ENCODE assay signal across 10 cellular contexts in the genomic region with DNA sequence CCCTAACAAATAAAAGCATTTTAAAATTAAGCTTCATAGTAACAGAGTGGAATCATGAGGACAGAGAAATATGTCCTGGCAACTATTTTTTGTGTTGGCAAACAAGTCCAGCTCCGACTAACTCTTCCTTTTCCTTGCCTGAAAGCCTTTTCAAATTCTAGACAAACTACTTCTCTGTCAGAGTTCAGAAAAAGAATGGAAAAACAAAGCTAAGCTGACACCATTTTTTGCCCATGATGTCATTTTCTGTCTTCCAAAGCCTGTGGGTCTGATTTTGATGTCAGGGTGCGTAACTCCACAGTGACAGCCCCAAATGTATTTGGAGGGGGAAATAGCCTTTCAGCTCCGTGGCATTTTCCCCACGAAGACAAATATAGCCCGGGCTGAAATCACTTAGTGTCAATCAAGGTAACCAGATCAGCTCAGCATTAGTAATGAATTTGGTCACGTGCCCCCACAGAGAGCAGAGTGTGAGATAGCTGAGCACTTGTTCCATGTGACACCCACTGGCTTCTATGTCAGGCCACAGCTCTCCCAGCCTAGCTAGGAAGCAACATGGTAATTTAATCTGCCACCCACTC.
DNase-seq lines count a peak whose midpoint lies in the region; ATAC-seq, FAIRE-seq and TF ChIP-seq lines count a peak whose summit lies in the region.
"Had no signal": no experiment of that assay in that cellular context is flagged by ENCODE, and none has a peak within 500 bp of the region (broad histone marks: within the 10 kb centered on the region; RNA-seq: fewer than 3 reads in every experiment).

No MANE protein-coding gene starts in this region.

- no peak for FAIRE-seq in pancreas (lab: Jason Lieb, UNC)

- CTCF ChIA-PET in HEK293 (lab: Yijun Ruan, JAX), result interaction anchor here (0.9 to 1.0 kb wide), 2 partner anchors 17 to 252 kb away, joined by 3 to 5 read pairs; no protein-coding TSS in a partner anchor

- H3K36me3 ChIP-seq in HEK293 (ENCODE audit: control insufficient read depth in 2 of 2, insufficient read depth in 1 of 2, low read length in 2 of 2), result no peaks in the 10 kb centered on the region
- no peaks in the 10 kb centered on the region for H3K36me3 ChIP-seq in pancreas

- H3K27ac ChIP-seq in HEK293 (ENCODE audit: extremely low read depth, low read depth, low read length) (no peak overlapping the region), pancreas (peak overlapping the region in 2 of 4 donors; percentile 50 to 54)

- POLR2A ChIA-PET in HEK293 (lab: Yijun Ruan, JAX), result interaction anchor here (0.6 to 1.5 kb wide), 3 partner anchors 17 to 414 kb away, joined by 3 to 6 read pairs (median 3); no protein-coding TSS in a partner anchor

- H3K4me3 ChIP-seq in HEK293 (ENCODE audit: low read depth, low read length), result no peak overlapping the region
- H3K4me3 ChIP-seq in fibroblast of mammary gland (ENCODE audit: control insufficient read depth, low read depth, low read length), result no peak overlapping the region
- H3K4me3 ChIP-seq in pancreas, result no peak overlapping the region

- no peaks in the 10 kb centered on the region for H3K9me3 ChIP-seq in HEK293 (ENCODE audit: control insufficient read depth, insufficient read depth, low read depth, low read length)
- no peaks in the 10 kb centered on the region for H3K9me3 ChIP-seq in pancreas

- no peak for TF ChIP-seq CTCF in HEK293 (tag by site-specific recombination; IDR thresholded peaks at IDR 0.05)
- no peak for TF ChIP-seq CTCF in fibroblast of mammary gland (conservative IDR thresholded peaks at IDR 0.05; ENCODE audit: control insufficient read depth, insufficient read depth, low read depth, low read length)
- TF ChIP-seq CTCF in pancreas (IDR thresholded peaks at IDR 0.05), result no peak

- H3K4me1 ChIP-seq in HEK293 (ENCODE audit: control insufficient read depth, insufficient read depth, low read length) (peaks cover 18% of the 10 kb centered on the region), pancreas (peaks cover 0 to 9% (median 5%) of the 10 kb centered on the region in 3 donors)

- DNase-seq in NCI-H82 (lab: John Stamatoyannopoulos, UW) (peak; percentile 96), fibroblast of mammary gland (ENCODE audit: low read depth) (peak; percentile 49), pancreas (peak in 4 of 6 donors; percentile 36 to 49 (median 39)), SW480 (ENCODE audit: low spot score) (no peak)
- DNase-seq in NK-92 treated with Interleukin-12 subunit alpha and Interleukin-12 subunit beta, amount 100 ng/mL, for 24 hours (lab: John Stamatoyannopoulos, UW), result no peak
- DNase-seq: activated CD8-positive, alpha-beta T cell treated with anti-CD3 and anti-CD28 coated beads for 36 hours; NCI-H526 treated with DMSO at 0.1 percent for 48 hours had no signal

- no peaks in the 10 kb centered on the region for H3K27me3 ChIP-seq in pancreas

- WGBS in pancreas, 2 donors, result 11 to 12% methylated on average over 6 of the region's 6 CpGs

- intact Hi-C loops in pancreas (cut with DNase I), result no loop called here

- peak; percentile 94 to 95 (median 94) for ATAC-seq in pancreas
- no peak for ATAC-seq in HG03521 (IDR thresholded peaks at IDR 0.05; ENCODE audit: unreplicated experiment)
- no peak for ATAC-seq in HG02970 (IDR thresholded peaks at IDR 0.05; ENCODE audit: low FRiP score, unreplicated experiment)
- ATAC-seq: activated CD8-positive, alpha-beta T cell treated with anti-CD3 and anti-CD28 coated beads for 36 hours had no signal

TF ChIP-seq in HEK293, 187 proteins besides CTCF, POLR2A, EP300 and RAD21 (continues in another document):
- TF ChIP-seq ZNF585B (tag by site-specific recombination; IDR thresholded peaks at IDR 0.05) (no peak), ZNF596 (tag by site-specific recombination; IDR thresholded peaks at IDR 0.05) (no peak), ZNF433 (tag by site-specific recombination; IDR thresholded peaks at IDR 0.05; ENCODE audit: low read depth) (no peak), ZNF121 (tag by site-specific recombination; IDR thresholded peaks at IDR 0.05) (no peak), ZNF140 (tag by site-specific recombination; IDR thresholded peaks at IDR 0.05) (no peak), KLF7 (tag by site-specific recombination; IDR thresholded peaks at IDR 0.05; ENCODE audit: borderline replicate concordance) (no peak), WT1 (tag by site-specific recombination; IDR thresholded peaks at IDR 0.05) (no peak), ZNF19 (tag by site-specific recombination; IDR thresholded peaks at IDR 0.05; ENCODE audit: low read depth) (no peak), SETDB1 (IDR thresholded peaks at IDR 0.05; ENCODE audit: insufficient read length, low read length) (no peak), KLF9 (tag by site-specific recombination; IDR thresholded peaks at IDR 0.05; ENCODE audit: low read depth) (no peak), ZNF670 (tag by site-specific recombination; IDR thresholded peaks at IDR 0.05; ENCODE audit: low read depth) (no peak), GLI2 (tag by site-specific recombination; IDR thresholded peaks at IDR 0.05; ENCODE audit: borderline replicate concordance, low read depth) (no peak), KLF8 (tag by site-specific recombination; IDR thresholded peaks at IDR 0.05) (no peak), KLF16 (tag by site-specific recombination; IDR thresholded peaks at IDR 0.05) (no peak), ZNF768 (tag by site-specific recombination; IDR thresholded peaks at IDR 0.05) (no peak), ZNF184 (tag by site-specific recombination; IDR thresholded peaks at IDR 0.05) (no peak), ZNF2 (tag by site-specific recombination; IDR thresholded peaks at IDR 0.05) (0 out of 2 replicates have a peak, but pooled peaks have one; percentile 27)
- TF ChIP-seq, protein P1, sequence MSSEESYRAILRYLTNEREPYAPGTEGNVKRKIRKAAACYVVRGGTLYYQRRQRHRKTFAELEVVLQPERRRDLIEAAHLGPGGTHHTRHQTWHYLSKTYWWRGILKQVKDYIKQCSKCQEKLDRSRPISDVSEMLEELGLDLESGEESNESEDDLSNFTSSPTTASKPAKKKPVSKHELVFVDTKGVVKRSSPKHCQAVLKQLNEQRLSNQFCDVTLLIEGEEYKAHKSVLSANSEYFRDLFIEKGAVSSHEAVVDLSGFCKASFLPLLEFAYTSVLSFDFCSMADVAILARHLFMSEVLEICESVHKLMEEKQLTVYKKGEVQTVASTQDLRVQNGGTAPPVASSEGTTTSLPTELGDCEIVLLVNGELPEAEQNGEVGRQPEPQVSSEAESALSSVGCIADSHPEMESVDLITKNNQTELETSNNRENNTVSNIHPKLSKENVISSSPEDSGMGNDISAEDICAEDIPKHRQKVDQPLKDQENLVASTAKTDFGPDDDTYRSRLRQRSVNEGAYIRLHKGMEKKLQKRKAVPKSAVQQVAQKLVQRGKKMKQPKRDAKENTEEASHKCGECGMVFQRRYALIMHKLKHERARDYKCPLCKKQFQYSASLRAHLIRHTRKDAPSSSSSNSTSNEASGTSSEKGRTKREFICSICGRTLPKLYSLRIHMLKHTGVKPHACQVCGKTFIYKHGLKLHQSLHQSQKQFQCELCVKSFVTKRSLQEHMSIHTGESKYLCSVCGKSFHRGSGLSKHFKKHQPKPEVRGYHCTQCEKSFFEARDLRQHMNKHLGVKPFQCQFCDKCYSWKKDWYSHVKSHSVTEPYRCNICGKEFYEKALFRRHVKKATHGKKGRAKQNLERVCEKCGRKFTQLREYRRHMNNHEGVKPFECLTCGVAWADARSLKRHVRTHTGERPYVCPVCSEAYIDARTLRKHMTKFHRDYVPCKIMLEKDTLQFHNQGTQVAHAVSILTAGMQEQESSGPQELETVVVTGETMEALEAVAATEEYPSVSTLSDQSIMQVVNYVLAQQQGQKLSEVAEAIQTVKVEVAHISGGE (tag by site-specific recombination; conservative IDR thresholded peaks at IDR 0.05; ENCODE audit: low read depth), result no peak
- TF ChIP-seq, protein P2, sequence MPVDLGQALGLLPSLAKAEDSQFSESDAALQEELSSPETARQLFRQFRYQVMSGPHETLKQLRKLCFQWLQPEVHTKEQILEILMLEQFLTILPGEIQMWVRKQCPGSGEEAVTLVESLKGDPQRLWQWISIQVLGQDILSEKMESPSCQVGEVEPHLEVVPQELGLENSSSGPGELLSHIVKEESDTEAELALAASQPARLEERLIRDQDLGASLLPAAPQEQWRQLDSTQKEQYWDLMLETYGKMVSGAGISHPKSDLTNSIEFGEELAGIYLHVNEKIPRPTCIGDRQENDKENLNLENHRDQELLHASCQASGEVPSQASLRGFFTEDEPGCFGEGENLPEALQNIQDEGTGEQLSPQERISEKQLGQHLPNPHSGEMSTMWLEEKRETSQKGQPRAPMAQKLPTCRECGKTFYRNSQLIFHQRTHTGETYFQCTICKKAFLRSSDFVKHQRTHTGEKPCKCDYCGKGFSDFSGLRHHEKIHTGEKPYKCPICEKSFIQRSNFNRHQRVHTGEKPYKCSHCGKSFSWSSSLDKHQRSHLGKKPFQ (tag by site-specific recombination; IDR thresholded peaks at IDR 0.05), result no peak
- TF ChIP-seq, protein P3, sequence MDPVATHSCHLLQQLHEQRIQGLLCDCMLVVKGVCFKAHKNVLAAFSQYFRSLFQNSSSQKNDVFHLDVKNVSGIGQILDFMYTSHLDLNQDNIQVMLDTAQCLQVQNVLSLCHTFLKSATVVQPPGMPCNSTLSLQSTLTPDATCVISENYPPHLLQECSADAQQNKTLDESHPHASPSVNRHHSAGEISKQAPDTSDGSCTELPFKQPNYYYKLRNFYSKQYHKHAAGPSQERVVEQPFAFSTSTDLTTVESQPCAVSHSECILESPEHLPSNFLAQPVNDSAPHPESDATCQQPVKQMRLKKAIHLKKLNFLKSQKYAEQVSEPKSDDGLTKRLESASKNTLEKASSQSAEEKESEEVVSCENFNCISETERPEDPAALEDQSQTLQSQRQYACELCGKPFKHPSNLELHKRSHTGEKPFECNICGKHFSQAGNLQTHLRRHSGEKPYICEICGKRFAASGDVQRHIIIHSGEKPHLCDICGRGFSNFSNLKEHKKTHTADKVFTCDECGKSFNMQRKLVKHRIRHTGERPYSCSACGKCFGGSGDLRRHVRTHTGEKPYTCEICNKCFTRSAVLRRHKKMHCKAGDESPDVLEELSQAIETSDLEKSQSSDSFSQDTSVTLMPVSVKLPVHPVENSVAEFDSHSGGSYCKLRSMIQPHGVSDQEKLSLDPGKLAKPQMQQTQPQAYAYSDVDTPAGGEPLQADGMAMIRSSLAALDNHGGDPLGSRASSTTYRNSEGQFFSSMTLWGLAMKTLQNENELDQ (tag by site-specific recombination; IDR thresholded peaks at IDR 0.05; ENCODE audit: low read depth), result no peak

Comparison
In these comparisons a context has a peak if more than half of its experiments do, and no peak if none do; other contexts are left out.
1. DNase-seq: peak in NCI-H82 (single experiment), fibroblast of mammary gland (single experiment) and pancreas (4 of 6); none in SW480 (single experiment) and NK-92 treated with Interleukin-12 subunit alpha and Interleukin-12 subunit beta, amount 100 ng/mL, for 24 hours (single experiment).
2. ATAC-seq: peak in pancreas (4 of 4); none in HG03521 (single experiment) and HG02970 (single experiment).